1 cellular context compared by ENCODE assay signal in the genomic region with DNA sequence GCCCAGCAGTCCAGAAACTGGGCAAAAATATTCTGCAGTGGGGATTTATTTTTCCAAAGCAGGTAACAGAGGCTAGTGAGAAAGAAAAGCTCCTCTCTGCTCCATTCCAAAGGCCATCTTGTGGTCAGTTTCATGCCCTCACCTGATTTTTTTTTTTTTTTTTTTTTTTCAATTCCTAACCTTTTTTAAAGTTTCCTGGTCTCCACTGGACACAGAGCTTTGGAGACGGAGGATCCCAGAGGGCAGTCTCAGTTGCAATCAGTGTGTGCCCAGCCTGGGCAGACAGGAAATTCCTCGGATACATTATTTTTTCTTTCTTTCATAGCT.
TF ChIP-seq lines count a peak whose summit lies in the region.

No MANE protein-coding gene starts in this region.

TF ChIP-seq in endothelial cell of umbilical vein, 7 proteins besides CTCF, POLR2A, EP300 and RAD21:
- no peak for TF ChIP-seq GATA2 (IDR thresholded peaks at IDR 0.05; ENCODE audit: insufficient read depth, insufficient read length, low read depth, low read length)
- TF ChIP-seq FOS (IDR thresholded peaks at IDR 0.05; ENCODE audit: borderline replicate concordance, insufficient read depth, low read length), result no peak
- TF ChIP-seq, protein P1, sequence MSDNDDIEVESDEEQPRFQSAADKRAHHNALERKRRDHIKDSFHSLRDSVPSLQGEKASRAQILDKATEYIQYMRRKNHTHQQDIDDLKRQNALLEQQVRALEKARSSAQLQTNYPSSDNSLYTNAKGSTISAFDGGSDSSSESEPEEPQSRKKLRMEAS (IDR thresholded peaks at IDR 0.05; ENCODE audit: insufficient read depth, insufficient read length), result no peak
- TF ChIP-seq MYC (IDR thresholded peaks at IDR 0.05; ENCODE audit: low read depth, low read length), result no peak
- TF ChIP-seq JUN (IDR thresholded peaks at IDR 0.05; ENCODE audit: borderline replicate concordance, insufficient read depth, insufficient read length, low read depth), result no peak
- TF ChIP-seq EZH2 (IDR thresholded peaks at IDR 0.05; ENCODE audit: borderline replicate concordance, low read depth, low read length, severe bottlenecking), result no peak
- TF ChIP-seq POLR2AphosphoS5 (IDR thresholded peaks at IDR 0.05; ENCODE audit: insufficient read depth, low read depth, low read length), result no peak
TF ChIP-seq in endothelial cell of umbilical vein: peak in this region for 0.
